19 cellular contexts compared by ENCODE assay signal in the genomic region with DNA sequence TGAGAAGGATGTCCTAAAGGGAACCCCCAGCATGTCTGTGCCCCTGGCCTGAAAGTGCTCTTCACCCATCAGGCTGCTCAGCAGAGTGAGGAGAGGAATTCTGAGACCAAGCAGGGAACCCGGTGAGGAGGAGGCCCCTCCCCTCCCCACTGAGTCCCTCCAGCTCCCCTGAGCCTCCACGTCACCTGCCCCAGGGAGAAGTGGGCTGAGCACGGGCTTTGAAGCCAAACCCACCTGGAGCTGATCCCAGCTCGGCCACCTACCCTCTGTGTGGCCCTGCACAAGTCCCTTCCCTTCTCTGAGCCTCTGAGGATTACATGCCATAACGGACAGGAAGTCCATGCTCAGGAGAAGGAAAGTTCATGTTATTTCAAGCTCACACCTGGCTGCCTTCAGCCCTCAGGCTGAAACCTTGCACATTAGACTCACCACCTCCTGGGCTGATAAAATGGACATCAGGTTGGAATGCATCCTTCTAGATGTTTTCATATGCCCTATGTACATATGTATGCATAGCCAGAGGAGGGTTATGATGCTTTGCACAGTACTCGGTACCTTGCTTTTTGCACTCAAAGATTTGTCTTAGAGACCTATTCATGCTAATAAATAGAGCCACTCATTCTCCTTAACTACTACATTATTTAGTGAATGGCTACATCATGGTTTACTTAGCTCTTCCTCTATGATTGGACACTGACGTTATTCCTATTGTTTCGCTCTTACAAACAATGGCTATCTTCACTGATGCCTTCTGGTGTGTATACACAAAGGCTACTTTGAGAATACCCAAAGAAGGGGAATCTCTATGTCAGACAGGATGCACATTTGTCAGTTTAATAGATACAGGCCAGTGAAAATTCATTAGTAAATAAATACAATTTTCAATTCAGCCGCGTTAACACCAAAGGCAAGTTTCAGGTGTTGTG. TPM values are rescaled to one million over a fixed set of nuclear protein-coding genes. Genes with fewer than 3 reads are reported as not detected.
A peak's percentile ranks its signal among the peaks of the same experiment; 100 is the strongest.
DNase-seq lines count a peak whose midpoint lies in the region; ATAC-seq and TF ChIP-seq lines count a peak whose summit lies in the region.
"Had no signal": no experiment of that assay in that cellular context is flagged by ENCODE, and none has a peak within 500 bp of the region (broad histone marks: within the 10 kb centered on the region; RNA-seq: fewer than 3 reads in every experiment).

No MANE protein-coding gene starts in this region.

- no peaks in the 10 kb centered on the region for H3K27me3 ChIP-seq in HL-60 (ENCODE audit: insufficient read depth, poor library complexity, severe bottlenecking)

- TF ChIP-seq CTCF in HL-60 (IDR thresholded peaks at IDR 0.05; ENCODE audit: insufficient read depth, low read length) (no peak), GM13977 (IDR thresholded peaks at IDR 0.05; ENCODE audit: extremely low read depth, insufficient read depth, missing control alignments) (no peak)

- in situ Hi-C loops in GM13977 (cut with MboI; ENCODE audit: low pct_unique_long_range_greater_than_20kb, low sequenced_read_pairs, unreplicated experiment): no loop called here

- ATAC-seq in HG02852 (IDR thresholded peaks at IDR 0.05; ENCODE audit: unreplicated experiment): no peak
- ATAC-seq in HG02798 (IDR thresholded peaks at IDR 0.05; ENCODE audit: poor library complexity, unreplicated experiment): no peak
- ATAC-seq: HCT116, PC-3 had no signal

- DNase-seq in GF-D8 (lab: John Stamatoyannopoulos, UW) (peak; percentile 60), HL-60 (ENCODE audit: low read depth in 1 of 2, low spot score in 1 of 2) (peak; percentile 43 to 57), dermis blood vessel endothelial cell (peak; percentile 66), medulla oblongata (ENCODE audit: extremely low spot score) (peak; percentile 52), GM13977 (ENCODE audit: low spot score) (no peak), SKM-1 treated with dmso at 0.1 percent for 144 hours (lab: John Stamatoyannopoulos, UW; ENCODE audit: unreplicated experiment) (no peak)
- DNase-seq: DMS 273 treated with DMSO at 0.1 percent for 48 hours; EL; KBM-7; NCI-H1105; NCI-H1930; NCI-H510A; NK-92 treated with Interleukin-12 subunit alpha and Interleukin-12 subunit beta, amount 100 ng/mL, for 24 hours; PC-3; T-helper 1 cell had no signal

- H3K27ac ChIP-seq in HL-60 (replicated peaks): peak overlapping the region; percentile 98
- H3K27ac ChIP-seq: SK-N-MC had no signal

- H3K4me3 ChIP-seq in HL-60 (replicated peaks; ENCODE audit: insufficient read depth, low read length): 0 out of 2 replicates have a peak overlapping the region, but pooled peaks have one; percentile 3
- H3K4me3 ChIP-seq: SK-N-MC had no signal

RNA-seq across cellular contexts. Expression of a gene that starts 31.6 kb away (rescaled TPM):
- total RNA-seq in dermis blood vessel endothelial cell: 12.9 and 25.0 TPM in 2 replicates

RNA-seq across cellular contexts. Expression of a gene that starts 57.9 kb away (rescaled TPM):
- total RNA-seq in dermis blood vessel endothelial cell: not detected in 2 replicates
- total RNA-seq: PC-3 had no signal

Comparison
In these comparisons a context has a peak if more than half of its experiments do, and no peak if none do; other contexts are left out.
1. DNase-seq: peak in GF-D8 (single experiment), HL-60 (2 of 2), dermis blood vessel endothelial cell (single experiment) and medulla oblongata (single experiment); none in GM13977 (single experiment) and SKM-1 treated with dmso at 0.1 percent for 144 hours (single experiment).